Comparison of ENCODE assay signal across 12 cellular contexts in genomic region chr10:69734797-69735468, GRCh38.
A peak's percentile ranks its signal among the peaks of the same experiment; 100 is the strongest.
DNase-seq lines count a peak whose midpoint lies in the region; ATAC-seq and TF ChIP-seq lines count a peak whose summit lies in the region.
"Had no signal": no experiment of that assay in that cellular context is flagged by ENCODE, and none has a peak within 500 bp of the region (broad histone marks: within the 10 kb centered on the region; RNA-seq: fewer than 3 reads in every experiment).

No MANE protein-coding gene starts in this region.

- no peaks in the 10 kb centered on the region for H3K79me2 ChIP-seq in DND-41 (ENCODE audit: insufficient read depth, low read length)

- intact Hi-C loops in testis (cut with DNase I; ENCODE audit: low total_unique reads): no loop called here

- no peak overlapping the region for H3K27ac ChIP-seq in DND-41 (ENCODE audit: low read length)
- H3K27ac ChIP-seq in HL-60 (replicated peaks): no peak overlapping the region
- H3K27ac ChIP-seq in SJCRH30: peak overlapping the region; percentile 41
- no peak overlapping the region for H3K27ac ChIP-seq in testis
- H3K27ac ChIP-seq: stomach had no signal

- peak; percentile 91 for ATAC-seq in DND-41 (ENCODE audit: insufficient read depth, low read depth)
- ATAC-seq in HG03520 (IDR thresholded peaks at IDR 0.05; ENCODE audit: unreplicated experiment): no peak
- ATAC-seq in GM21717 (IDR thresholded peaks at IDR 0.05; ENCODE audit: unreplicated experiment): no peak
- ATAC-seq: left lobe of liver had no signal

- H3K9ac ChIP-seq in DND-41 (ENCODE audit: low read depth, low read length): no peak overlapping the region

- H3K4me3 ChIP-seq in DND-41 (ENCODE audit: low read depth in 1 of 2, low read length in 2 of 2): no peak overlapping the region
- no peak overlapping the region for H3K4me3 ChIP-seq in HL-60 (replicated peaks; ENCODE audit: insufficient read depth, low read length)
- H3K4me3 ChIP-seq in SJCRH30: no peak overlapping the region
- H3K4me3 ChIP-seq in testis: no peak overlapping the region
- H3K4me3 ChIP-seq: stomach had no signal

- peaks cover 10% of the 10 kb centered on the region; the same call in 1 of the 2 replicates for H4K20me1 ChIP-seq in DND-41 (ENCODE audit: insufficient read depth, low read length)

- H3K36me3 ChIP-seq in DND-41 (ENCODE audit: insufficient read depth, low read length): no peaks in the 10 kb centered on the region
- no peaks in the 10 kb centered on the region for H3K36me3 ChIP-seq in SJCRH30
- H3K36me3 ChIP-seq in testis (ENCODE audit: low read depth, missing control alignments): no peaks in the 10 kb centered on the region
- H3K36me3 ChIP-seq: stomach had no signal

- H3K9me3 ChIP-seq in DND-41 (ENCODE audit: insufficient read depth, low read length, severe bottlenecking) (no peaks in the 10 kb centered on the region), SJCRH30 (replicated peaks) (no peaks in the 10 kb centered on the region), testis (no peaks in the 10 kb centered on the region)
- H3K9me3 ChIP-seq: stomach had no signal

- 92 to 93% methylated on average over 6 to 9 of the region's 9 CpGs for WGBS in testis, 2 donors

- DNase-seq in DND-41 (peak; percentile 52), HL-60 (ENCODE audit: low read depth in 1 of 2, low spot score in 1 of 2) (peak; percentile 11 to 38), SJCRH30 (peak in 1 of 2 experiments; percentile 57), kidney tubule cell (ENCODE audit: low spot score) (peak; percentile 45), testis (no peak), NCI-H345 (lab: John Stamatoyannopoulos, UW) (no peak)
- DNase-seq: glutamatergic neuron, NCI-H524, stomach had no signal

- no peak overlapping the region for H3K4me2 ChIP-seq in DND-41 (ENCODE audit: insufficient read depth, low read length)

- TF ChIP-seq CTCF in DND-41 (IDR thresholded peaks at IDR 0.05; ENCODE audit: borderline replicate concordance, extremely low read depth, low read length, poor library complexity, severe bottlenecking) (no peak), HL-60 (IDR thresholded peaks at IDR 0.05; ENCODE audit: insufficient read depth, low read length) (no peak), testis (IDR thresholded peaks at IDR 0.05) (no peak)

- TF ChIP-seq POLR2A in testis (IDR thresholded peaks at IDR 0.05): no peak

- H3K4me1 ChIP-seq in DND-41 (ENCODE audit: insufficient read depth, low read length) (peaks cover 13% of the 10 kb centered on the region), SJCRH30 (peaks cover 43% of the 10 kb centered on the region), testis (peaks cover 9% of the 10 kb centered on the region)

- no peak overlapping the region for H2AFZ ChIP-seq in DND-41 (ENCODE audit: low read depth, low read length)

- peaks cover 9% of the 10 kb centered on the region for H3K27me3 ChIP-seq in DND-41 (ENCODE audit: insufficient read depth, low read length, poor library complexity)
- H3K27me3 ChIP-seq in HL-60 (ENCODE audit: insufficient read depth, poor library complexity, severe bottlenecking): no peaks in the 10 kb centered on the region
- H3K27me3 ChIP-seq in SJCRH30: no peaks in the 10 kb centered on the region
- no peaks in the 10 kb centered on the region for H3K27me3 ChIP-seq in testis
- H3K27me3 ChIP-seq: stomach had no signal

Comparison
In these comparisons a context has a peak if more than half of its experiments do, and no peak if none do; other contexts are left out.
1. DNase-seq: peak in DND-41 (single experiment), HL-60 (2 of 2) and kidney tubule cell (single experiment); none in testis (single experiment) and NCI-H345 (single experiment).